24 cellular contexts compared by ENCODE assay signal in genomic region chr15:63441266-63441665, GRCh38. TPM values are rescaled to one million over a fixed set of nuclear protein-coding genes. Genes with fewer than 3 reads are reported as not detected.
A peak's percentile ranks its signal among the peaks of the same experiment; 100 is the strongest.
DNase-seq lines count a peak whose midpoint lies in the region; ATAC-seq, FAIRE-seq and TF ChIP-seq lines count a peak whose summit lies in the region.
"Had no signal": no experiment of that assay in that cellular context is flagged by ENCODE, and none has a peak within 500 bp of the region (broad histone marks: within the 10 kb centered on the region; RNA-seq: fewer than 3 reads in every experiment).

No MANE protein-coding gene starts in this region.

- H3K4me1 Mint-ChIP-seq in CD4-positive, alpha-beta T cell (ENCODE audit: low read depth) = peaks cover 45% of the 10 kb centered on the region
- H3K4me1 Mint-ChIP-seq in CD8-positive, alpha-beta memory T cell = peaks cover 13 to 49% (median 48%) of the 10 kb centered on the region in 3 donors
- H3K4me1 Mint-ChIP-seq in naive thymus-derived CD4-positive, alpha-beta T cell = peaks cover 7 to 70% (median 38%) of the 10 kb centered on the region in 7 donors

- no peaks in the 10 kb centered on the region for H3K36me3 ChIP-seq in CD8-positive, alpha-beta memory T cell (ENCODE audit: insufficient read depth, low read length)
- no peaks in the 10 kb centered on the region for H3K36me3 ChIP-seq in bronchial epithelial cell (ENCODE audit: control insufficient read depth, insufficient read depth, low read length)
- no peaks in the 10 kb centered on the region for H3K36me3 ChIP-seq in naive thymus-derived CD4-positive, alpha-beta T cell (ENCODE audit: control insufficient read depth in 2 of 3, insufficient read depth in 3 of 3, low read length in 3 of 3)
- H3K36me3 ChIP-seq in upper lobe of right lung = no peaks in the 10 kb centered on the region
- H3K36me3 ChIP-seq: SJSA1 had no signal

- no peak for TF ChIP-seq CTCF in CD4-positive, alpha-beta T cell (IDR thresholded peaks at IDR 0.05)
- no peak for TF ChIP-seq CTCF in bronchial epithelial cell (IDR thresholded peaks at IDR 0.05; ENCODE audit: insufficient read depth, low read length, severe bottlenecking)
- TF ChIP-seq CTCF in upper lobe of right lung (IDR thresholded peaks at IDR 0.05) = no peak

- no peak overlapping the region for H3K4me3 ChIP-seq in CD8-positive, alpha-beta memory T cell (ENCODE audit: low read length)
- H3K4me3 ChIP-seq in bronchial epithelial cell (ENCODE audit: low read depth, low read length) = no peak overlapping the region
- no peak overlapping the region for H3K4me3 ChIP-seq in naive thymus-derived CD4-positive, alpha-beta T cell (ENCODE audit: low read length)
- H3K4me3 ChIP-seq in upper lobe of right lung = no peak overlapping the region
- H3K4me3 ChIP-seq: GM23338, SJSA1 had no signal

- intact Hi-C loops in CD4-positive, alpha-beta T cell (cut with DNase I, micrococcal nuclease) = no loop called here
- intact Hi-C loops in naive thymus-derived CD4-positive, alpha-beta T cell (cut with micrococcal nuclease) = no loop called here
- intact Hi-C loops in upper lobe of right lung (cut with DNase I) = no loop called here

- no peaks in the 10 kb centered on the region for H3K27me3 Mint-ChIP-seq in CD4-positive, alpha-beta T cell
- peaks cover 2 to 10% of the 10 kb centered on the region in 2 donors for H3K27me3 Mint-ChIP-seq in CD8-positive, alpha-beta memory T cell
- H3K27me3 Mint-ChIP-seq in naive thymus-derived CD4-positive, alpha-beta T cell = peaks cover 0 to 5% (median 0%) of the 10 kb centered on the region in 5 donors

- peak overlapping the region; percentile 81 for H3K27ac Mint-ChIP-seq in CD4-positive, alpha-beta T cell
- peak overlapping the region; percentile 35 to 95 (median 86) for H3K27ac Mint-ChIP-seq in CD8-positive, alpha-beta memory T cell
- H3K27ac Mint-ChIP-seq in naive thymus-derived CD4-positive, alpha-beta T cell = peak overlapping the region in 8 of 9 donors; percentile 21 to 86 (median 70)
- H3K27ac Mint-ChIP-seq: GM23338, H9 had no signal

- ATAC-seq in CD4-positive, alpha-beta T cell (ENCODE audit: poor library complexity) = no peak
- ATAC-seq in naive thymus-derived CD4-positive, alpha-beta T cell = no peak
- ATAC-seq in HG03135 (IDR thresholded peaks at IDR 0.05; ENCODE audit: unreplicated experiment) (no peak), GM18858 (IDR thresholded peaks at IDR 0.05; ENCODE audit: unreplicated experiment) (no peak), upper lobe of right lung (no peak)
- ATAC-seq: GM23338 had no signal

- peak; percentile 55 for FAIRE-seq in bronchial epithelial cell (lab: Jason Lieb, UNC)
- FAIRE-seq in HTR-8/SVneo (lab: Jason Lieb, UNC) = no peak
- FAIRE-seq: G401.6 had no signal

- H3K4me3 Mint-ChIP-seq in CD4-positive, alpha-beta T cell = no peak overlapping the region
- H3K4me3 Mint-ChIP-seq in CD8-positive, alpha-beta memory T cell = peak overlapping the region in 3 of 7 donors; percentile 11 to 56 (median 45)
- peak overlapping the region in 4 of 10 donors; percentile 43 to 68 (median 60) for H3K4me3 Mint-ChIP-seq in naive thymus-derived CD4-positive, alpha-beta T cell
- H3K4me3 Mint-ChIP-seq: CD14-positive monocyte, GM23338, H9 had no signal

- CTCF ChIA-PET in CD4-positive, alpha-beta T cell (lab: Charles Lee) = no interaction called here
- CTCF ChIA-PET in CD8-positive, alpha-beta memory T cell (lab: Charles Lee) = no interaction called here
- CTCF ChIA-PET in naive thymus-derived CD4-positive, alpha-beta T cell (lab: Charles Lee) = interaction anchor here (1.3 kb wide), 2 partner anchors 26 to 39 kb away, joined by 3 to 4 read pairs; no protein-coding TSS in a partner anchor

- no peak for DNase-seq in CD4-positive, alpha-beta T cell
- no peak for DNase-seq in CD8-positive, alpha-beta memory T cell
- no peak for DNase-seq in bronchial epithelial cell (ENCODE audit: low read depth)
- DNase-seq in naive thymus-derived CD4-positive, alpha-beta T cell = no peak
- no peak for DNase-seq in HTR-8/SVneo (ENCODE audit: insufficient read length, low spot score)
- no peak for DNase-seq in upper lobe of right lung
- DNase-seq: COR-L47, H9, Karpas-422, NCI-H1436, NCI-H187, NCI-H2081 treated with DMSO at 0.1 percent for 48 hours, NCI-H2171, NCI-H226, NCI-H510A, NCI-H69, Right ventricle myocardium superior, RPMI8226 had no signal

- POLR2A ChIA-PET in CD4-positive, alpha-beta T cell (lab: Charles Lee) = interaction anchor here (1.3 kb wide), 1 partner anchor 63 kb away, joined by 4 read pairs; the partner anchor contains the start of gene USP3
- POLR2A ChIA-PET in CD8-positive, alpha-beta memory T cell (lab: Charles Lee) = no interaction called here
- POLR2A ChIA-PET in naive thymus-derived CD4-positive, alpha-beta T cell (lab: Charles Lee) = no interaction called here

- H3K27me3 ChIP-seq in CD4-positive, alpha-beta T cell (ENCODE audit: control insufficient read depth, insufficient read depth, low read length) = no peaks in the 10 kb centered on the region
- H3K27me3 ChIP-seq in CD8-positive, alpha-beta memory T cell (ENCODE audit: insufficient read depth, low read length, poor library complexity, severe bottlenecking) = no peaks in the 10 kb centered on the region
- H3K27me3 ChIP-seq in bronchial epithelial cell (ENCODE audit: control insufficient read depth, insufficient read depth, low read length) (no peaks in the 10 kb centered on the region), upper lobe of right lung (no peaks in the 10 kb centered on the region)
- H3K27me3 ChIP-seq in naive thymus-derived CD4-positive, alpha-beta T cell (ENCODE audit: control insufficient read depth in 2 of 2, insufficient read depth in 2 of 2, low read length in 2 of 2) = no peaks in the 10 kb centered on the region
- H3K27me3 ChIP-seq: SJSA1 had no signal

- H3K4me1 ChIP-seq in CD8-positive, alpha-beta memory T cell (ENCODE audit: insufficient read depth, low read length) = peaks cover 32% of the 10 kb centered on the region
- peaks cover 4 to 36% of the 10 kb centered on the region in 2 donors for H3K4me1 ChIP-seq in naive thymus-derived CD4-positive, alpha-beta T cell (ENCODE audit: control insufficient read depth in 2 of 2, insufficient read depth in 2 of 2, low read length in 2 of 2)
- peaks cover 9% of the 10 kb centered on the region for H3K4me1 ChIP-seq in upper lobe of right lung

- H3K27ac ChIP-seq in CD4-positive, alpha-beta T cell (ENCODE audit: low read depth, low read length) = no peak overlapping the region
- no peak overlapping the region for H3K27ac ChIP-seq in CD8-positive, alpha-beta memory T cell (ENCODE audit: low read depth, low read length)
- H3K27ac ChIP-seq in naive thymus-derived CD4-positive, alpha-beta T cell (ENCODE audit: low read depth, low read length) = no peak overlapping the region
- no peak overlapping the region for H3K27ac ChIP-seq in upper lobe of right lung
- H3K27ac ChIP-seq: SJSA1 had no signal

- H3K9me3 Mint-ChIP-seq in CD4-positive, alpha-beta T cell = no peaks in the 10 kb centered on the region
- H3K9me3 Mint-ChIP-seq in CD8-positive, alpha-beta memory T cell = no peaks in the 10 kb centered on the region
- no peaks in the 10 kb centered on the region for H3K9me3 Mint-ChIP-seq in naive thymus-derived CD4-positive, alpha-beta T cell
- H3K9me3 Mint-ChIP-seq: CD14-positive monocyte, GM23338, H9 had no signal

- H3K9me3 ChIP-seq in CD4-positive, alpha-beta T cell (ENCODE audit: control insufficient read depth, low read length) = no peaks in the 10 kb centered on the region
- no peaks in the 10 kb centered on the region for H3K9me3 ChIP-seq in CD8-positive, alpha-beta memory T cell (ENCODE audit: low read length)
- H3K9me3 ChIP-seq in naive thymus-derived CD4-positive, alpha-beta T cell (ENCODE audit: control insufficient read depth in 2 of 3, low read length in 3 of 3) = no peaks in the 10 kb centered on the region
- H3K9me3 ChIP-seq in upper lobe of right lung = no peaks in the 10 kb centered on the region
- H3K9me3 ChIP-seq: SJSA1 had no signal

- H3K36me3 Mint-ChIP-seq in CD4-positive, alpha-beta T cell (ENCODE audit: low read depth) = no peaks in the 10 kb centered on the region
- no peaks in the 10 kb centered on the region for H3K36me3 Mint-ChIP-seq in CD8-positive, alpha-beta memory T cell
- peaks cover 0 to 4% (median 0%) of the 10 kb centered on the region in 5 donors for H3K36me3 Mint-ChIP-seq in naive thymus-derived CD4-positive, alpha-beta T cell
- H3K36me3 Mint-ChIP-seq: CD14-positive monocyte had no signal

RNA-seq across cellular contexts. Expression of gene CA12, which starts 59.6 kb away (rescaled TPM):
- total RNA-seq in CD4-positive, alpha-beta T cell = not detected
- not detected for total RNA-seq in CD8-positive, alpha-beta memory T cell
- polyA plus RNA-seq in CD8-positive, alpha-beta memory T cell = 0.08 TPM
- total RNA-seq in bronchial epithelial cell (44.0 TPM in 2 replicates), upper lobe of right lung (6.7 TPM)
- under 1 TPM in 1 of 5 experiments, not detected in 4; 0.02 TPM for total RNA-seq in naive thymus-derived CD4-positive, alpha-beta T cell
- polyA plus RNA-seq in naive thymus-derived CD4-positive, alpha-beta T cell = not detected
- polyA plus RNA-seq: CD14-positive monocyte had no signal
